In the genomic region with DNA sequence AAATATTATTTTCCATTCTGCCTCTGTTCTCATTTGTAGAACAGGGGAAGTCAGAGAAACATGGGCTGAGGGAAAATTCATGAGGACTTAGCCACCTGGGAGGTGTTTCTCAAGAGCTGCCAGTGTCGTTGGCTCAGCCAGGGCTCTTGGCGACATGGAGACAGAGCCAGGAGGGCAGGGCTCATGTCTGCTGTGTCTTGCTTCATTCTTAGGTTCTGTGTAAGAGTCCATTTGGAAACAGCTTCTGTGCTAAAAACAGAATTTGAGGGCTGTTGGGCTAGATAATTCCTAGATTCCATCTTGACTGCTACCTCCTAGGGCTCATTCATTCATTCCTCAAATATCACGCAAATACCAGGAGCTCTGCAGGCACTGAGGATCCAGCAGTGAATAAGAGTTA, we compare ENCODE assay signal across 6 cellular contexts. TPM values are rescaled to one million over a fixed set of nuclear protein-coding genes. Genes with fewer than 3 reads are reported as not detected.
"Had no signal": no experiment of that assay in that cellular context is flagged by ENCODE, and none has a peak within 500 bp of the region (broad histone marks: within the 10 kb centered on the region; RNA-seq: fewer than 3 reads in every experiment).

No MANE protein-coding gene starts in this region.

- H3K4me2 ChIP-seq: GM23338 had no signal

- H3K4me3 ChIP-seq: GM23338 had no signal

- H2AFZ ChIP-seq: GM23338 had no signal

- DNase-seq: H9, HCEC 1CT, IMR-90 had no signal

RNA-seq across cellular contexts. Expression of gene MRGPRX2, which starts 15.1 kb away (rescaled TPM):
- total RNA-seq: GM23338, H1, H9, HT-29, IMR-90 had no signal
- polyA plus RNA-seq: GM23338, H1, IMR-90 had no signal
